Comparison of ENCODE assay signal across 25 cellular contexts in genomic region chr6:163364641-163365040, GRCh38.
"Had no signal": no experiment of that assay in that cellular context is flagged by ENCODE, and none has a peak within 500 bp of the region (broad histone marks: within the 10 kb centered on the region; RNA-seq: fewer than 3 reads in every experiment).

No MANE protein-coding gene starts in this region.

- H3K9me3 ChIP-seq: pancreas, prostate gland, right atrium auricular region, right lobe of liver, sigmoid colon, stomach, thoracic aorta, thyroid gland, tibial nerve, upper lobe of left lung, vagina had no signal

- H3K27me3 ChIP-seq: pancreas, right atrium auricular region, right lobe of liver, sigmoid colon, stomach, thyroid gland, tibial nerve, upper lobe of left lung, vagina had no signal

- DNase-seq: naive B cell; naive thymus-derived CD8-positive, alpha-beta T cell; nephron progenitor cell; pancreas; retina; right lobe of liver; sigmoid colon; small intestine; stimulated activated CD4-positive, alpha-beta T cell treated with anti-CD3 and anti-CD28 coated beads, Interleukin-15, amount 100 ng/mL, for 24 hours; stimulated activated CD4-positive, alpha-beta T cell treated with anti-CD3 and anti-CD28 coated beads, Interleukin-2, amount 100 ng/mL, for 24 hours; stimulated activated CD4-positive, alpha-beta T cell treated with anti-CD3 and anti-CD28 coated beads, Interleukin-2, amount 100 ng/mL, for 48 hours; stimulated activated CD4-positive, alpha-beta T cell treated with anti-CD3 and anti-CD28 coated beads, Interleukin-4, amount 100 ng/mL, for 24 hours; stimulated activated naive B cell treated with anti-CD40 and anti-IgM and Interleukin-4, amounts not matched to agents 10 μg/mL and 1 μg/mL and 100 μg/mL, for 72 hours; stimulated activated naive CD4-positive, alpha-beta T cell treated with Interleukin-2 at 50 U/mL for 16 hours; stomach; thyroid gland; trophoblast cell; upper lobe of left lung had no signal

- H3K4me1 ChIP-seq: pancreas, prostate gland, right atrium auricular region, right lobe of liver, sigmoid colon, stomach, tibial nerve, vagina had no signal

- ATAC-seq: naive thymus-derived CD8-positive, alpha-beta T cell; natural killer cell treated with Interleukin-12 subunit alpha and Interleukin-12 subunit beta and Interleukin-15 and Interleukin-18, amount 100 ng/mL, for 72 hours; pancreas; right lobe of liver; stimulated activated effector memory CD8-positive, alpha-beta T cell treated with anti-CD3 and anti-CD28 coated beads, Interleukin-12 subunit alpha, Interleukin-12 subunit beta, amount 100 ng/mL, for 72 hours; stimulated activated naive B cell treated with anti-CD40 and anti-IgM and Interleukin-4, amounts not matched to agents 10 μg/mL and 1 μg/mL and 100 μg/mL, for 72 hours had no signal

- H3K27ac ChIP-seq: pancreas, prostate gland, right lobe of liver, sigmoid colon, stomach, thoracic aorta, thyroid gland, tibial nerve, upper lobe of left lung, vagina had no signal

- H3K4me3 ChIP-seq: pancreas, prostate gland, right atrium auricular region, right lobe of liver, sigmoid colon, stomach, thoracic aorta, thyroid gland, tibial nerve, upper lobe of left lung, vagina had no signal
